Comparison of ENCODE assay signal across 1 cellular context in the genomic region with DNA sequence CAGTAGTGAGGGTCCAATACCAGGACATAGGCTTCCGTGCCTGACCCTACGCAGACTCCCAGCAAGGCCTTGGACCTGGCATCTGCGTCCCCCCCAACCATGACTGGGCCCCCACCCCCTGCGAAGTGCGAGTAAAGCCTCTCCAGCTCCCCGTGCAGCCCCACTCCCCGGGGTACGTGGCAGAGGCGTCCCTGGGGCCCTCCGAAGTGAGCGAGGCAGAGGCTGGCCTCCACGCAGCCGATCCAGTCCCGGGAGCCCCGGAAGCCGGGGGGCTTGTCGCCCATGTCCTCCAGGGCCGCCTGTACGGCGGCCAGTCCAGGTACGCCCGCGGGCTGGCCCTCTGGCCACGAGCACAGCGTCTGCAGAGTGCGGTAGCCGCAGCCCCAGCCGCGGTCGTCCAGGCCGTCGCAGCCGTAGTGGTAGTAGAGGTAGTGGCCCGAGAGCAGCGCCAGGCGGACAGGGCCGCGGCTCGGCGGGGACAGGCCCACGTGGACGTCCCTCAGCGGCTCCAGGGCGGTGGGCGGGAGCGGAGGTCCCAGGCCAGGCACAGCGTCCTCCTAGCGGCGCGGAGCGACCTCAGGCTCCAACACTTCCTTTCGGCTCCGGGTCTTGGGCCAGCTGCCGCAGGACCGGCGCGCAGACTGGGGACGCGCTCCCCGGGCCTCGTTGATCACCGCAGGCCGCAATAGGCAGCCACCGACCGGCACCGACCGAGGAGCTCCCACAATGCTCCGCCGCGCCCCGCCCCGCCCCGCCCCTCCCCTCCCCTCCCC.
TF ChIP-seq lines count a peak whose summit lies in the region.

A gene (minus strand): TSS at position 728 of the 773 bp plus-strand sequence. CDS start 444 bp downstream, at position 284.

TF ChIP-seq in GM12878, 131 proteins besides CTCF, POLR2A, EP300 and RAD21 (continued from another document):
- TF ChIP-seq, protein P1, sequence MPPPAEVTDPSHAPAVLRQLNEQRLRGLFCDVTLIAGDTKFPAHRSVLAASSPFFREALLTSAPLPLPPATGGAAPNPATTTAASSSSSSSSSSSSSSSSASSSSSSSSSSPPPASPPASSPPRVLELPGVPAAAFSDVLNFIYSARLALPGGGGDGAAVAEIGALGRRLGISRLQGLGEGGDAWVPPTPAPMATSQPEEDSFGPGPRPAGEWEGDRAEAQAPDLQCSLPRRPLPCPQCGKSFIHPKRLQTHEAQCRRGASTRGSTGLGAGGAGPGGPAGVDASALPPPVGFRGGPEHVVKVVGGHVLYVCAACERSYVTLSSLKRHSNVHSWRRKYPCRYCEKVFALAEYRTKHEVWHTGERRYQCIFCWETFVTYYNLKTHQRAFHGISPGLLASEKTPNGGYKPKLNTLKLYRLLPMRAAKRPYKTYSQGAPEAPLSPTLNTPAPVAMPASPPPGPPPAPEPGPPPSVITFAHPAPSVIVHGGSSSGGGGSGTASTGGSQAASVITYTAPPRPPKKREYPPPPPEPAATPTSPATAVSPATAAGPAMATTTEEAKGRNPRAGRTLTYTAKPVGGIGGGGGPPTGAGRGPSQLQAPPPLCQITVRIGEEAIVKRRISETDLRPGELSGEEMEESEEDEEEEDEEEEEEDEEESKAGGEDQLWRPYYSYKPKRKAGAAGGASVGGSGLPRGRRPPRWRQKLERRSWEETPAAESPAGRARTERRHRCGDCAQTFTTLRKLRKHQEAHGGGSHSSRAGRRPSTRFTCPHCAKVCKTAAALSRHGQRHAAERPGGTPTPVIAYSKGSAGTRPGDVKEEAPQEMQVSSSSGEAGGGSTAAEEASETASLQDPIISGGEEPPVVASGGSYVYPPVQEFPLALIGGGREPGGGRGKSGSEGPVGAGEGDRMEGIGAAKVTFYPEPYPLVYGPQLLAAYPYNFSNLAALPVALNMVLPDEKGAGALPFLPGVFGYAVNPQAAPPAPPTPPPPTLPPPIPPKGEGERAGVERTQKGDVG (CRISPR knock-in tag; IDR thresholded peaks at IDR 0.05): no peak
- TF ChIP-seq GATAD2B (conservative IDR thresholded peaks at IDR 0.05; ENCODE audit: low read depth) (peak; percentile 80), ZNF207 (IDR thresholded peaks at IDR 0.05; ENCODE audit: borderline replicate concordance) (peak; percentile 33; the same call in 1 of the 2 replicates), MXI1 (IDR thresholded peaks at IDR 0.05; ENCODE audit: low read depth, low read length) (peak; percentile 49; the same call in 1 of the 2 replicates), TCF7 (IDR thresholded peaks at IDR 0.05; ENCODE audit: borderline replicate concordance) (no peak), STAT1 (conservative IDR thresholded peaks at IDR 0.05) (no peak)
- TF ChIP-seq, protein P2, sequence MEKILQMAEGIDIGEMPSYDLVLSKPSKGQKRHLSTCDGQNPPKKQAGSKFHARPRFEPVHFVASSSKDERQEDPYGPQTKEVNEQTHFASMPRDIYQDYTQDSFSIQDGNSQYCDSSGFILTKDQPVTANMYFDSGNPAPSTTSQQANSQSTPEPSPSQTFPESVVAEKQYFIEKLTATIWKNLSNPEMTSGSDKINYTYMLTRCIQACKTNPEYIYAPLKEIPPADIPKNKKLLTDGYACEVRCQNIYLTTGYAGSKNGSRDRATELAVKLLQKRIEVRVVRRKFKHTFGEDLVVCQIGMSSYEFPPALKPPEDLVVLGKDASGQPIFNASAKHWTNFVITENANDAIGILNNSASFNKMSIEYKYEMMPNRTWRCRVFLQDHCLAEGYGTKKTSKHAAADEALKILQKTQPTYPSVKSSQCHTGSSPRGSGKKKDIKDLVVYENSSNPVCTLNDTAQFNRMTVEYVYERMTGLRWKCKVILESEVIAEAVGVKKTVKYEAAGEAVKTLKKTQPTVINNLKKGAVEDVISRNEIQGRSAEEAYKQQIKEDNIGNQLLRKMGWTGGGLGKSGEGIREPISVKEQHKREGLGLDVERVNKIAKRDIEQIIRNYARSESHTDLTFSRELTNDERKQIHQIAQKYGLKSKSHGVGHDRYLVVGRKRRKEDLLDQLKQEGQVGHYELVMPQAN (conservative IDR thresholded peaks at IDR 0.05): peak; percentile 80
- TF ChIP-seq, protein P3, sequence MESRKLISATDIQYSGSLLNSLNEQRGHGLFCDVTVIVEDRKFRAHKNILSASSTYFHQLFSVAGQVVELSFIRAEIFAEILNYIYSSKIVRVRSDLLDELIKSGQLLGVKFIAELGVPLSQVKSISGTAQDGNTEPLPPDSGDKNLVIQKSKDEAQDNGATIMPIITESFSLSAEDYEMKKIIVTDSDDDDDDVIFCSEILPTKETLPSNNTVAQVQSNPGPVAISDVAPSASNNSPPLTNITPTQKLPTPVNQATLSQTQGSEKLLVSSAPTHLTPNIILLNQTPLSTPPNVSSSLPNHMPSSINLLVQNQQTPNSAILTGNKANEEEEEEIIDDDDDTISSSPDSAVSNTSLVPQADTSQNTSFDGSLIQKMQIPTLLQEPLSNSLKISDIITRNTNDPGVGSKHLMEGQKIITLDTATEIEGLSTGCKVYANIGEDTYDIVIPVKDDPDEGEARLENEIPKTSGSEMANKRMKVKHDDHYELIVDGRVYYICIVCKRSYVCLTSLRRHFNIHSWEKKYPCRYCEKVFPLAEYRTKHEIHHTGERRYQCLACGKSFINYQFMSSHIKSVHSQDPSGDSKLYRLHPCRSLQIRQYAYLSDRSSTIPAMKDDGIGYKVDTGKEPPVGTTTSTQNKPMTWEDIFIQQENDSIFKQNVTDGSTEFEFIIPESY (IDR thresholded peaks at IDR 0.05): no peak
